Comparison of ENCODE assay signal across 1 cellular context in the genomic region with DNA sequence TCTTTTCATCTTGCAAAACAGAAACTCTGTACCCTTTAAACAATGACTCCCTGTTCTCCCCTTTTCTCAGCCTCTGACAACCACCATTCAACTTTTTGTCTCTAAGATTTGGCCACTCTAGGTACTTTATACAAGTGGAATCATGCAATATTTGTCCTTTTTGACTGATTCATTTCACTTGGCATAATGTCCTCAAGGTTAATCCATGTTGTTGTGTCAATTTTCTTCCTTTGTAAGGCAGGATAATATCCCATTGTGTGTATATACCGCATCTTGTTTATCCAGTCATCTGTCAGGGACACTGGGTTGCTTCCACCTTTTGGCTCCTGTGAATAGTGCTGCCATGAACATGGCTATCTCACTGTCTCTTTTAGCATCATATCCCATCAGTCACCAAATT.
TF ChIP-seq lines count a peak whose summit lies in the region.

No MANE protein-coding gene starts in this region.

TF ChIP-seq in HepG2, 621 proteins besides CTCF, POLR2A, EP300 and RAD21 (continues in another document):
- TF ChIP-seq ZNF20 (CRISPR knock-in tag; IDR thresholded peaks at IDR 0.05) = no peak
- TF ChIP-seq, protein P1, sequence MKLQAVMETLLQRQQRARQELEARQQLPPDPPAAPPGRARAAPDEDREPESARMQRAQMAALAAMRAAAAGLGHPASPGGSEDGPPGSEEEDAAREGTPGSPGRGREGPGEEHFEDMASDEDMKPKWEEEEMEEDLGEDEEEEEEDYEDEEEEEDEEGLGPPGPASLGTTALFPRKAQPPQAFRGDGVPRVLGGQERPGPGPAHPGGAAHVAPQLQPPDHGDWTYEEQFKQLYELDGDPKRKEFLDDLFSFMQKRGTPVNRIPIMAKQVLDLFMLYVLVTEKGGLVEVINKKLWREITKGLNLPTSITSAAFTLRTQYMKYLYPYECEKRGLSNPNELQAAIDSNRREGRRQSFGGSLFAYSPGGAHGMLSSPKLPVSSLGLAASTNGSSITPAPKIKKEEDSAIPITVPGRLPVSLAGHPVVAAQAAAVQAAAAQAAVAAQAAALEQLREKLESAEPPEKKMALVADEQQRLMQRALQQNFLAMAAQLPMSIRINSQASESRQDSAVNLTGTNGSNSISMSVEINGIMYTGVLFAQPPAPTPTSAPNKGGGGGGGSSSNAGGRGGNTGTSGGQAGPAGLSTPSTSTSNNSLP (IDR thresholded peaks at IDR 0.05; ENCODE audit: low read depth, low read length) = no peak
- TF ChIP-seq, protein P2, sequence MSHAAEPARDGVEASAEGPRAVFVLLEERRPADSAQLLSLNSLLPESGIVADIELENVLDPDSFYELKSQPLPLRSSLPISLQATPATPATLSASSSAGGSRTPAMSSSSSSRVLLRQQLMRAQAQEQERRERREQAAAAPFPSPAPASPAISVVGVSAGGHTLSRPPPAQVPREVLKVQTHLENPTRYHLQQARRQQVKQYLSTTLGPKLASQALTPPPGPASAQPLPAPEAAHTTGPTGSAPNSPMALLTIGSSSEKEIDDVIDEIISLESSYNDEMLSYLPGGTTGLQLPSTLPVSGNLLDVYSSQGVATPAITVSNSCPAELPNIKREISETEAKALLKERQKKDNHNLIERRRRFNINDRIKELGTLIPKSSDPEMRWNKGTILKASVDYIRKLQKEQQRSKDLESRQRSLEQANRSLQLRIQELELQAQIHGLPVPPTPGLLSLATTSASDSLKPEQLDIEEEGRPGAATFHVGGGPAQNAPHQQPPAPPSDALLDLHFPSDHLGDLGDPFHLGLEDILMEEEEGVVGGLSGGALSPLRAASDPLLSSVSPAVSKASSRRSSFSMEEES (CRISPR knock-in tag; IDR thresholded peaks at IDR 0.05) = no peak
- TF ChIP-seq SMAD3 (CRISPR knock-in tag; IDR thresholded peaks at IDR 0.05) = no peak
- no peak; the same call in 1 of the 2 replicates for TF ChIP-seq ZKSCAN8 (CRISPR knock-in tag; IDR thresholded peaks at IDR 0.05; ENCODE audit: borderline replicate concordance)
- no peak for TF ChIP-seq ZNF674 (CRISPR knock-in tag; IDR thresholded peaks at IDR 0.05; ENCODE audit: low read depth)
- no peak for TF ChIP-seq MYC (CRISPR knock-in tag; IDR thresholded peaks at IDR 0.05; ENCODE audit: borderline replicate concordance)
- TF ChIP-seq PAWR (CRISPR knock-in tag; IDR thresholded peaks at IDR 0.05; ENCODE audit: borderline replicate concordance) = no peak
- TF ChIP-seq RBM22 (optimal IDR thresholded peaks at IDR 0.05; ENCODE audit: low read length) = peak; percentile 38
- peak; percentile 14; the same call in 1 of the 2 replicates for TF ChIP-seq ZFX (CRISPR knock-in tag; IDR thresholded peaks at IDR 0.05; ENCODE audit: low read depth)
- TF ChIP-seq IKZF1 (IDR thresholded peaks at IDR 0.05) = no peak
- TF ChIP-seq ZNF75D (CRISPR knock-in tag; IDR thresholded peaks at IDR 0.05; ENCODE audit: borderline replicate concordance) = no peak
- TF ChIP-seq ZNF124 (CRISPR knock-in tag; IDR thresholded peaks at IDR 0.05) = no peak
- no peak for TF ChIP-seq ZNF264 (CRISPR knock-in tag; IDR thresholded peaks at IDR 0.05)
- TF ChIP-seq CHCHD3 (CRISPR knock-in tag; IDR thresholded peaks at IDR 0.05) = no peak
- no peak for TF ChIP-seq ATM (IDR thresholded peaks at IDR 0.05; ENCODE audit: borderline replicate concordance)
- no peak for TF ChIP-seq ZSCAN12 (CRISPR knock-in tag; IDR thresholded peaks at IDR 0.05)
- TF ChIP-seq ZNF224 (CRISPR knock-in tag; IDR thresholded peaks at IDR 0.05) = no peak
- TF ChIP-seq, protein P3, sequence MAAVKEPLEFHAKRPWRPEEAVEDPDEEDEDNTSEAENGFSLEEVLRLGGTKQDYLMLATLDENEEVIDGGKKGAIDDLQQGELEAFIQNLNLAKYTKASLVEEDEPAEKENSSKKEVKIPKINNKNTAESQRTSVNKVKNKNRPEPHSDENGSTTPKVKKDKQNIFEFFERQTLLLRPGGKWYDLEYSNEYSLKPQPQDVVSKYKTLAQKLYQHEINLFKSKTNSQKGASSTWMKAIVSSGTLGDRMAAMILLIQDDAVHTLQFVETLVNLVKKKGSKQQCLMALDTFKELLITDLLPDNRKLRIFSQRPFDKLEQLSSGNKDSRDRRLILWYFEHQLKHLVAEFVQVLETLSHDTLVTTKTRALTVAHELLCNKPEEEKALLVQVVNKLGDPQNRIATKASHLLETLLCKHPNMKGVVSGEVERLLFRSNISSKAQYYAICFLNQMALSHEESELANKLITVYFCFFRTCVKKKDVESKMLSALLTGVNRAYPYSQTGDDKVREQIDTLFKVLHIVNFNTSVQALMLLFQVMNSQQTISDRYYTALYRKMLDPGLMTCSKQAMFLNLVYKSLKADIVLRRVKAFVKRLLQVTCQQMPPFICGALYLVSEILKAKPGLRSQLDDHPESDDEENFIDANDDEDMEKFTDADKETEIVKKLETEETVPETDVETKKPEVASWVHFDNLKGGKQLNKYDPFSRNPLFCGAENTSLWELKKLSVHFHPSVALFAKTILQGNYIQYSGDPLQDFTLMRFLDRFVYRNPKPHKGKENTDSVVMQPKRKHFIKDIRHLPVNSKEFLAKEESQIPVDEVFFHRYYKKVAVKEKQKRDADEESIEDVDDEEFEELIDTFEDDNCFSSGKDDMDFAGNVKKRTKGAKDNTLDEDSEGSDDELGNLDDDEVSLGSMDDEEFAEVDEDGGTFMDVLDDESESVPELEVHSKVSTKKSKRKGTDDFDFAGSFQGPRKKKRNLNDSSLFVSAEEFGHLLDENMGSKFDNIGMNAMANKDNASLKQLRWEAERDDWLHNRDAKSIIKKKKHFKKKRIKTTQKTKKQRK (IDR thresholded peaks at IDR 0.05; ENCODE audit: low read length) = no peak
- no peak for TF ChIP-seq MED13 (CRISPR knock-in tag; IDR thresholded peaks at IDR 0.05)
- TF ChIP-seq ZNF790 (CRISPR knock-in tag; IDR thresholded peaks at IDR 0.05; ENCODE audit: borderline replicate concordance) = no peak
- TF ChIP-seq, protein P4, sequence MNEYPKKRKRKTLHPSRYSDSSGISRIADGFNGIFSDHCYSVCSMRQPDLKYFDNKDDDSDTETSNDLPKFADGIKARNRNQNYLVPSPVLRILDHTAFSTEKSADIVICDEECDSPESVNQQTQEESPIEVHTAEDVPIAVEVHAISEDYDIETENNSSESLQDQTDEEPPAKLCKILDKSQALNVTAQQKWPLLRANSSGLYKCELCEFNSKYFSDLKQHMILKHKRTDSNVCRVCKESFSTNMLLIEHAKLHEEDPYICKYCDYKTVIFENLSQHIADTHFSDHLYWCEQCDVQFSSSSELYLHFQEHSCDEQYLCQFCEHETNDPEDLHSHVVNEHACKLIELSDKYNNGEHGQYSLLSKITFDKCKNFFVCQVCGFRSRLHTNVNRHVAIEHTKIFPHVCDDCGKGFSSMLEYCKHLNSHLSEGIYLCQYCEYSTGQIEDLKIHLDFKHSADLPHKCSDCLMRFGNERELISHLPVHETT (CRISPR knock-in tag; conservative IDR thresholded peaks at IDR 0.05) = no peak
- no peak for TF ChIP-seq FOXA1 (IDR thresholded peaks at IDR 0.05)
- peak; percentile 74 for TF ChIP-seq FOXA1 (CRISPR knock-in tag; IDR thresholded peaks at IDR 0.05)
- TF ChIP-seq, protein P5, sequence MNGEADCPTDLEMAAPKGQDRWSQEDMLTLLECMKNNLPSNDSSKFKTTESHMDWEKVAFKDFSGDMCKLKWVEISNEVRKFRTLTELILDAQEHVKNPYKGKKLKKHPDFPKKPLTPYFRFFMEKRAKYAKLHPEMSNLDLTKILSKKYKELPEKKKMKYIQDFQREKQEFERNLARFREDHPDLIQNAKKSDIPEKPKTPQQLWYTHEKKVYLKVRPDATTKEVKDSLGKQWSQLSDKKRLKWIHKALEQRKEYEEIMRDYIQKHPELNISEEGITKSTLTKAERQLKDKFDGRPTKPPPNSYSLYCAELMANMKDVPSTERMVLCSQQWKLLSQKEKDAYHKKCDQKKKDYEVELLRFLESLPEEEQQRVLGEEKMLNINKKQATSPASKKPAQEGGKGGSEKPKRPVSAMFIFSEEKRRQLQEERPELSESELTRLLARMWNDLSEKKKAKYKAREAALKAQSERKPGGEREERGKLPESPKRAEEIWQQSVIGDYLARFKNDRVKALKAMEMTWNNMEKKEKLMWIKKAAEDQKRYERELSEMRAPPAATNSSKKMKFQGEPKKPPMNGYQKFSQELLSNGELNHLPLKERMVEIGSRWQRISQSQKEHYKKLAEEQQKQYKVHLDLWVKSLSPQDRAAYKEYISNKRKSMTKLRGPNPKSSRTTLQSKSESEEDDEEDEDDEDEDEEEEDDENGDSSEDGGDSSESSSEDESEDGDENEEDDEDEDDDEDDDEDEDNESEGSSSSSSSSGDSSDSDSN (CRISPR knock-in tag; IDR thresholded peaks at IDR 0.05) = no peak
- TF ChIP-seq NFATC3 (CRISPR knock-in tag; IDR thresholded peaks at IDR 0.05) = no peak
- TF ChIP-seq NCOR1 (IDR thresholded peaks at IDR 0.05; ENCODE audit: borderline replicate concordance, low read length) = peak; percentile 46; the same call in 1 of the 2 replicates
- 0 out of 2 replicates have a peak, but pooled peaks have one; percentile 15 for TF ChIP-seq ZNF3 (CRISPR knock-in tag; IDR thresholded peaks at IDR 0.05)
- no peak for TF ChIP-seq ZIK1 (CRISPR knock-in tag; IDR thresholded peaks at IDR 0.05; ENCODE audit: borderline replicate concordance, low read depth)
- TF ChIP-seq, protein P6, sequence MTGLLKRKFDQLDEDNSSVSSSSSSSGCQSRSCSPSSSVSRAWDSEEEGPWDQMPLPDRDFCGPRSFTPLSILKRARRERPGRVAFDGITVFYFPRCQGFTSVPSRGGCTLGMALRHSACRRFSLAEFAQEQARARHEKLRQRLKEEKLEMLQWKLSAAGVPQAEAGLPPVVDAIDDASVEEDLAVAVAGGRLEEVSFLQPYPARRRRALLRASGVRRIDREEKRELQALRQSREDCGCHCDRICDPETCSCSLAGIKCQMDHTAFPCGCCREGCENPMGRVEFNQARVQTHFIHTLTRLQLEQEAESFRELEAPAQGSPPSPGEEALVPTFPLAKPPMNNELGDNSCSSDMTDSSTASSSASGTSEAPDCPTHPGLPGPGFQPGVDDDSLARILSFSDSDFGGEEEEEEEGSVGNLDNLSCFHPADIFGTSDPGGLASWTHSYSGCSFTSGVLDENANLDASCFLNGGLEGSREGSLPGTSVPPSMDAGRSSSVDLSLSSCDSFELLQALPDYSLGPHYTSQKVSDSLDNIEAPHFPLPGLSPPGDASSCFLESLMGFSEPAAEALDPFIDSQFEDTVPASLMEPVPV (CRISPR knock-in tag; IDR thresholded peaks at IDR 0.05) = no peak
- no peak for TF ChIP-seq KLF11 (CRISPR knock-in tag; IDR thresholded peaks at IDR 0.05)
- TF ChIP-seq RELA (CRISPR knock-in tag; IDR thresholded peaks at IDR 0.05) = no peak
- no peak for TF ChIP-seq TP53 (CRISPR knock-in tag; conservative IDR thresholded peaks at IDR 0.05)
- peak; percentile 88 for TF ChIP-seq SOX5 (CRISPR knock-in tag; IDR thresholded peaks at IDR 0.05; ENCODE audit: borderline replicate concordance)
- TF ChIP-seq, protein P7, sequence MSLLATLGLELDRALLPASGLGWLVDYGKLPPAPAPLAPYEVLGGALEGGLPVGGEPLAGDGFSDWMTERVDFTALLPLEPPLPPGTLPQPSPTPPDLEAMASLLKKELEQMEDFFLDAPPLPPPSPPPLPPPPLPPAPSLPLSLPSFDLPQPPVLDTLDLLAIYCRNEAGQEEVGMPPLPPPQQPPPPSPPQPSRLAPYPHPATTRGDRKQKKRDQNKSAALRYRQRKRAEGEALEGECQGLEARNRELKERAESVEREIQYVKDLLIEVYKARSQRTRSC (CRISPR knock-in tag; IDR thresholded peaks at IDR 0.05; ENCODE audit: low read depth) = no peak
- TF ChIP-seq, protein P8, sequence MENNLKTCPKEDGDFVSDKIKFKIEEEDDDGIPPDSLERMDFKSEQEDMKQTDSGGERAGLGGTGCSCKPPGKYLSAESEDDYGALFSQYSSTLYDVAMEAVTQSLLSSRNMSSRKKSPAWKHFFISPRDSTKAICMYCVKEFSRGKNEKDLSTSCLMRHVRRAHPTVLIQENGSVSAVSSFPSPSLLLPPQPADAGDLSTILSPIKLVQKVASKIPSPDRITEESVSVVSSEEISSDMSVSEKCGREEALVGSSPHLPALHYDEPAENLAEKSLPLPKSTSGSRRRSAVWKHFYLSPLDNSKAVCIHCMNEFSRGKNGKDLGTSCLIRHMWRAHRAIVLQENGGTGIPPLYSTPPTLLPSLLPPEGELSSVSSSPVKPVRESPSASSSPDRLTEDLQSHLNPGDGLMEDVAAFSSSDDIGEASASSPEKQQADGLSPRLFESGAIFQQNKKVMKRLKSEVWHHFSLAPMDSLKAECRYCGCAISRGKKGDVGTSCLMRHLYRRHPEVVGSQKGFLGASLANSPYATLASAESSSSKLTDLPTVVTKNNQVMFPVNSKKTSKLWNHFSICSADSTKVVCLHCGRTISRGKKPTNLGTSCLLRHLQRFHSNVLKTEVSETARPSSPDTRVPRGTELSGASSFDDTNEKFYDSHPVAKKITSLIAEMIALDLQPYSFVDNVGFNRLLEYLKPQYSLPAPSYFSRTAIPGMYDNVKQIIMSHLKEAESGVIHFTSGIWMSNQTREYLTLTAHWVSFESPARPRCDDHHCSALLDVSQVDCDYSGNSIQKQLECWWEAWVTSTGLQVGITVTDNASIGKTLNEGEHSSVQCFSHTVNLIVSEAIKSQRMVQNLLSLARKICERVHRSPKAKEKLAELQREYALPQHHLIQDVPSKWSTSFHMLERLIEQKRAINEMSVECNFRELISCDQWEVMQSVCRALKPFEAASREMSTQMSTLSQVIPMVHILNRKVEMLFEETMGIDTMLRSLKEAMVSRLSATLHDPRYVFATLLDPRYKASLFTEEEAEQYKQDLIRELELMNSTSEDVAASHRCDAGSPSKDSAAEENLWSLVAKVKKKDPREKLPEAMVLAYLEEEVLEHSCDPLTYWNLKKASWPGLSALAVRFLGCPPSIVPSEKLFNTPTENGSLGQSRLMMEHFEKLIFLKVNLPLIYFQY (CRISPR knock-in tag; IDR thresholded peaks at IDR 0.05; ENCODE audit: borderline replicate concordance) = no peak
- TF ChIP-seq, protein P9, sequence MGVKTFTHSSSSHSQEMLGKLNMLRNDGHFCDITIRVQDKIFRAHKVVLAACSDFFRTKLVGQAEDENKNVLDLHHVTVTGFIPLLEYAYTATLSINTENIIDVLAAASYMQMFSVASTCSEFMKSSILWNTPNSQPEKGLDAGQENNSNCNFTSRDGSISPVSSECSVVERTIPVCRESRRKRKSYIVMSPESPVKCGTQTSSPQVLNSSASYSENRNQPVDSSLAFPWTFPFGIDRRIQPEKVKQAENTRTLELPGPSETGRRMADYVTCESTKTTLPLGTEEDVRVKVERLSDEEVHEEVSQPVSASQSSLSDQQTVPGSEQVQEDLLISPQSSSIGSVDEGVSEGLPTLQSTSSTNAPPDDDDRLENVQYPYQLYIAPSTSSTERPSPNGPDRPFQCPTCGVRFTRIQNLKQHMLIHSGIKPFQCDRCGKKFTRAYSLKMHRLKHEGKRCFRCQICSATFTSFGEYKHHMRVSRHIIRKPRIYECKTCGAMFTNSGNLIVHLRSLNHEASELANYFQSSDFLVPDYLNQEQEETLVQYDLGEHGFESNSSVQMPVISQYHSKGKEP (CRISPR knock-in tag; IDR thresholded peaks at IDR 0.05) = no peak
- TF ChIP-seq, protein P10, sequence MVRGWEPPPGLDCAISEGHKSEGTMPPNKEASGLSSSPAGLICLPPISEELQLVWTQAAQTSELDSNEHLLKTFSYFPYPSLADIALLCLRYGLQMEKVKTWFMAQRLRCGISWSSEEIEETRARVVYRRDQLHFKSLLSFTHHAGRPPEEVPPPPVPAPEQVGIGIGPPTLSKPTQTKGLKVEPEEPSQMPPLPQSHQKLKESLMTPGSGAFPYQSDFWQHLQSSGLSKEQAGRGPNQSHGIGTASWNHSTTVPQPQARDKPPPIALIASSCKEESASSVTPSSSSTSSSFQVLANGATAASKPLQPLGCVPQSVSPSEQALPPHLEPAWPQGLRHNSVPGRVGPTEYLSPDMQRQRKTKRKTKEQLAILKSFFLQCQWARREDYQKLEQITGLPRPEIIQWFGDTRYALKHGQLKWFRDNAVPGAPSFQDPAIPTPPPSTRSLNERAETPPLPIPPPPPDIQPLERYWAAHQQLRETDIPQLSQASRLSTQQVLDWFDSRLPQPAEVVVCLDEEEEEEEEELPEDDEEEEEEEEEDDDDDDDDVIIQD (CRISPR knock-in tag; IDR thresholded peaks at IDR 0.05; ENCODE audit: low read depth) = 0 out of 2 replicates have a peak, but pooled peaks have one; percentile 9
- peak; percentile 40; the same call in 1 of the 2 replicates for TF ChIP-seq GATAD2A (CRISPR knock-in tag; IDR thresholded peaks at IDR 0.05)
- no peak for TF ChIP-seq RARG (CRISPR knock-in tag; IDR thresholded peaks at IDR 0.05; ENCODE audit: low read depth)
